In the genomic region with DNA sequence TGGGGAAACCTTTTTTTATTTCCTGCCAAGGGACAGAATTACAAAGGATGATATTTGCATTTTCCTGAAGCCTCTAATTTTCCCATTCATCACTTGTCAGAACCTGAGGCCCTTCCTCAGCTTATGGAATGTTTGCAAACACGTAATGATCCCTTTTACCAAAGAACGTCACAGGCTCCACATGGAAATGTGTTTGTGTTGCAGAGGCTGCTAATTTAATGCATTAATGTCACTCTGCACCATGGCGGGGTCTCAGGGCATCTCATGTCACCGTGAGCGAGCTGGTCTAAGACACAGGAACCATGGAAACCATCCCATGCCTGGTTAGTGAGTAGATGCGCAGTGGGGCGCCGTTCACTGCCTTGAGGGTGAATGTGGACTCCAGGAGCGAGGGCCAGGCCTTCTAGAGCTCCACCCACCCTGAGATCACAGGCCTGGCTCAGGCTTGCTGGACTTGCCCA, we compare ENCODE assay signal across 27 cellular contexts.
DNase-seq lines count a peak whose midpoint lies in the region; ATAC-seq and TF ChIP-seq lines count a peak whose summit lies in the region.
"Had no signal": no experiment of that assay in that cellular context is flagged by ENCODE, and none has a peak within 500 bp of the region (broad histone marks: within the 10 kb centered on the region; RNA-seq: fewer than 3 reads in every experiment).

No MANE protein-coding gene starts in this region.

- RAD21 ChIA-PET in HCT116 (lab: Charles Lee; ENCODE audit: low non-redundant PET in 1 of 2, low total read pairs in 2 of 2, uncharacterized antibody in 2 of 2, unreplicated experiment in 2 of 2) = no interaction called here

- TF ChIP-seq RAD21 in HCT116 (IDR thresholded peaks at IDR 0.05; ENCODE audit: low read depth) = no peak

- H3K27me3 ChIP-seq in HCT116 (ENCODE audit: insufficient read depth, low read length) = no peaks in the 10 kb centered on the region
- no peaks in the 10 kb centered on the region for H3K27me3 ChIP-seq in adrenal gland
- H3K27me3 ChIP-seq: colonic mucosa, SJCRH30, tibial nerve had no signal

- H3K9me3 ChIP-seq in HCT116 (ENCODE audit: control insufficient read depth in 1 of 2, insufficient read depth in 1 of 2, low read depth in 1 of 2, low read length in 2 of 2) = no peaks in the 10 kb centered on the region
- H3K9me3 ChIP-seq in adrenal gland (replicated peaks in 1 of 3) = no peaks in the 10 kb centered on the region
- H3K9me3 ChIP-seq: colonic mucosa, SJCRH30, tibial nerve had no signal

- no peaks in the 10 kb centered on the region for H3K9me2 ChIP-seq in HCT116 (ENCODE audit: insufficient read depth)

- WGBS in adrenal gland, 4 donors = 93 to 100% (median 95%) methylated on average over 2 to 9 of the region's 9 CpGs

- no peak for ATAC-seq in HCT116
- ATAC-seq in WTC11 = peak; percentile 6; the same call in 1 of the 2 replicates
- no peak for ATAC-seq in GM18870 (IDR thresholded peaks at IDR 0.05; ENCODE audit: unreplicated experiment)
- ATAC-seq: CD8-positive, alpha-beta T cell; T-cell had no signal

- no peak for DNase-seq in Calu3
- DNase-seq in HCT116 (ENCODE audit: low read depth, low spot score) = no peak
- DNase-seq in WTC11 (ENCODE audit: low spot score) = no peak
- DNase-seq in nephron progenitor cell = no peak
- DNase-seq in pons (ENCODE audit: low spot score) = no peak
- no peak for DNase-seq in adrenal gland
- no peak for DNase-seq in amygdala (lab: John Stamatoyannopoulos, UW)
- DNase-seq: ACHN; activated CD4-positive, alpha-beta T cell treated with anti-CD3 and anti-CD28 coated beads, Interleukin-2, amount 50 U/mL, for 1 hour; activated gamma-delta T cell; activated naive CD8-positive, alpha-beta T cell treated with anti-CD3 and anti-CD28 coated beads, Interleukin-2, amount 10 ng/mL, durations not matched to agents 7 days and 5 days; activated T-cell treated with anti-CD3 and anti-CD28 coated beads, Interleukin-2, amount 50 U/mL, for 24 hours; CD8-positive, alpha-beta T cell; colonic mucosa; effector memory CD4-positive, alpha-beta T cell; H9; hippocampal formation; mammary epithelial cell; NCI-H187; occipital lobe; stimulated activated CD4-positive, alpha-beta T cell treated with anti-CD3 and anti-CD28 coated beads, Interleukin-15, amount 100 ng/mL, for 24 hours; stimulated activated CD4-positive, alpha-beta T cell treated with anti-CD3 and anti-CD28 coated beads, Interleukin-4, amount 100 ng/mL, for 4 hours; T-cell had no signal

- H3K4me1 Mint-ChIP-seq in Calu3 (ENCODE audit: low read depth, unreplicated experiment) = peaks cover 59% of the 10 kb centered on the region
- H3K4me1 Mint-ChIP-seq in WTC11 = peaks cover 54% of the 10 kb centered on the region
- peaks cover 77% of the 10 kb centered on the region for H3K4me1 Mint-ChIP-seq in nephron progenitor cell
- H3K4me1 Mint-ChIP-seq: activated naive CD8-positive, alpha-beta T cell treated with anti-CD3 and anti-CD28 coated beads, Interleukin-2, amount 10 ng/mL, durations not matched to agents 7 days and 5 days; T-cell had no signal

- H3K27ac Mint-ChIP-seq in Calu3 (ENCODE audit: unreplicated experiment) (peak overlapping the region; percentile 99), WTC11 (no peak overlapping the region; the same call in 1 of the 2 replicates), nephron progenitor cell (peak overlapping the region; percentile 76)
- H3K27ac Mint-ChIP-seq: activated naive CD8-positive, alpha-beta T cell treated with anti-CD3 and anti-CD28 coated beads, Interleukin-2, amount 10 ng/mL, durations not matched to agents 7 days and 5 days; activated T-cell treated with anti-CD3 and anti-CD28 coated beads, Interleukin-2, amount 50 U/mL, for 24 hours; B cell; CD8-positive, alpha-beta T cell; T-cell had no signal

- POLR2A ChIA-PET in HCT116 (lab: Charles Lee) = no interaction called here
- POLR2A ChIA-PET in WTC11 (lab: Charles Lee) = interaction anchor here (0.8 kb wide), 1 partner anchor 93 kb away, joined by 3 read pairs; no protein-coding TSS in a partner anchor

- CTCF ChIA-PET in Calu3 (lab: Charles Lee) (interaction anchor here (1.2 to 1.7 kb wide), 2 partner anchors 21 to 162 kb away, joined by 4 read pairs; no protein-coding TSS in a partner anchor), HCT116 (lab: Charles Lee) (no interaction called here), WTC11 (lab: Charles Lee) (interaction anchor here (1.0 kb wide), 1 partner anchor 649 kb away, joined by 3 read pairs; no protein-coding TSS in a partner anchor)

- H3K9ac ChIP-seq in HCT116 (ENCODE audit: low read length) = no peak overlapping the region

- H3K36me3 ChIP-seq in HCT116 (ENCODE audit: control insufficient read depth in 1 of 2, insufficient read depth in 2 of 2, low read length in 2 of 2) = no peaks in the 10 kb centered on the region
- H3K36me3 ChIP-seq in adrenal gland (replicated peaks in 1 of 2) = no peaks in the 10 kb centered on the region
- H3K36me3 ChIP-seq: colonic mucosa, SJCRH30, tibial nerve had no signal

- H2AFZ ChIP-seq in HCT116 (ENCODE audit: low read depth, low read length, poor library complexity, severe bottlenecking) = no peak overlapping the region

- H3K4me1 ChIP-seq in HCT116 (ENCODE audit: control insufficient read depth in 1 of 2, insufficient read depth in 2 of 2, low read length in 2 of 2) = peaks cover 25 to 59% of the 10 kb centered on the region in 2 experiments
- no peaks in the 10 kb centered on the region for H3K4me1 ChIP-seq in adrenal gland (replicated peaks in 1 of 2)
- H3K4me1 ChIP-seq: colonic mucosa had no signal

- no peak for TF ChIP-seq POLR2A in HCT116 (IDR thresholded peaks at IDR 0.05; ENCODE audit: borderline replicate concordance, extremely low read depth, insufficient read depth, insufficient read length)
- TF ChIP-seq POLR2A in adrenal gland (IDR thresholded peaks at IDR 0.05) = no peak

- H3K9me3 Mint-ChIP-seq in Calu3 (ENCODE audit: low read depth, unreplicated experiment) = no peaks in the 10 kb centered on the region
- no peaks in the 10 kb centered on the region for H3K9me3 Mint-ChIP-seq in WTC11
- no peaks in the 10 kb centered on the region for H3K9me3 Mint-ChIP-seq in nephron progenitor cell
- H3K9me3 Mint-ChIP-seq: activated naive CD8-positive, alpha-beta T cell treated with anti-CD3 and anti-CD28 coated beads, Interleukin-2, amount 10 ng/mL, durations not matched to agents 7 days and 5 days; activated T-cell treated with anti-CD3 and anti-CD28 coated beads, Interleukin-2, amount 50 U/mL, for 24 hours; CD8-positive, alpha-beta T cell; H9; T-cell had no signal

- intact Hi-C loops in Calu3 (cut with micrococcal nuclease; ENCODE audit: unreplicated experiment) = loop anchor here (5.0 to 10.0 kb wide), 3 partner anchors 91 to 316 kb away; a partner anchor contains a TSS
- intact Hi-C loops in HCT116 (cut with micrococcal nuclease) = no loop called here
- intact Hi-C loops in adrenal gland (cut with DNase I) = no loop called here

- H3K27ac ChIP-seq in HCT116 (ENCODE audit: low read depth, low read length) (peak overlapping the region; percentile 53), adrenal gland (no peak overlapping the region)
- H3K27ac ChIP-seq: colonic mucosa, tibial nerve had no signal

- H3K4me2 ChIP-seq in HCT116 (ENCODE audit: low read length) = peak overlapping the region; percentile 83

- TF ChIP-seq CTCF in Calu3 (IDR thresholded peaks at IDR 0.05; ENCODE audit: unreplicated experiment) (no peak), HCT116 (IDR thresholded peaks at IDR 0.05 in 2 of 3, conservative IDR thresholded peaks at IDR 0.05 in 1 of 3; ENCODE audit: borderline replicate concordance in 1 of 3, insufficient read depth in 1 of 3, low read depth in 2 of 3, low read length in 2 of 3) (no peak), WTC11 (IDR thresholded peaks at IDR 0.05) (no peak), nephron progenitor cell (IDR thresholded peaks at IDR 0.05) (no peak), adrenal gland (IDR thresholded peaks at IDR 0.05) (no peak)

- H3K27me3 Mint-ChIP-seq in Calu3 (ENCODE audit: unreplicated experiment) (no peaks in the 10 kb centered on the region), WTC11 (ENCODE audit: low read depth) (peaks cover 6% of the 10 kb centered on the region), nephron progenitor cell (ENCODE audit: low read depth, poor library complexity) (peaks cover 12% of the 10 kb centered on the region)
- H3K27me3 Mint-ChIP-seq: B cell had no signal

- H3K4me3 Mint-ChIP-seq in Calu3 (ENCODE audit: low read depth, unreplicated experiment) (no peak overlapping the region), WTC11 (no peak overlapping the region), nephron progenitor cell (peak overlapping the region; percentile 21)
- H3K4me3 Mint-ChIP-seq: activated naive CD8-positive, alpha-beta T cell treated with anti-CD3 and anti-CD28 coated beads, Interleukin-2, amount 10 ng/mL, durations not matched to agents 7 days and 5 days; activated T-cell treated with anti-CD3 and anti-CD28 coated beads, Interleukin-2, amount 50 U/mL, for 24 hours; B cell; CD8-positive, alpha-beta T cell; T-cell had no signal

- H3K36me3 Mint-ChIP-seq in Calu3 (ENCODE audit: insufficient read depth, unreplicated experiment) (peaks cover 17% of the 10 kb centered on the region), WTC11 (no peaks in the 10 kb centered on the region), nephron progenitor cell (ENCODE audit: low read depth) (no peaks in the 10 kb centered on the region)
- H3K36me3 Mint-ChIP-seq: activated naive CD8-positive, alpha-beta T cell treated with anti-CD3 and anti-CD28 coated beads, Interleukin-2, amount 10 ng/mL, durations not matched to agents 7 days and 5 days; CD8-positive, alpha-beta T cell; T-cell had no signal

- H3K4me3 ChIP-seq in HCT116 (replicated peaks in 1 of 2; ENCODE audit: low read depth in 1 of 2, low read length in 2 of 2) = no peak overlapping the region
- no peak overlapping the region for H3K4me3 ChIP-seq in adrenal gland
- H3K4me3 ChIP-seq: colonic mucosa, SJCRH30, tibial nerve had no signal

- H3K79me2 ChIP-seq in HCT116 (ENCODE audit: insufficient read depth, low read length) = no peaks in the 10 kb centered on the region

- BruUV-seq in Calu3 (replicated peaks; lab: Mats Ljungman, UMichigan) = no TSS peak
- BruUV-seq in HCT116 (replicated peaks; lab: Mats Ljungman, UMichigan) = no TSS peak

- no peaks in the 10 kb centered on the region for H4K20me1 ChIP-seq in HCT116 (ENCODE audit: insufficient read depth)

TF ChIP-seq in HCT116, 20 proteins besides CTCF, POLR2A, EP300 and RAD21 (continues in another document):
- TF ChIP-seq, protein P1, sequence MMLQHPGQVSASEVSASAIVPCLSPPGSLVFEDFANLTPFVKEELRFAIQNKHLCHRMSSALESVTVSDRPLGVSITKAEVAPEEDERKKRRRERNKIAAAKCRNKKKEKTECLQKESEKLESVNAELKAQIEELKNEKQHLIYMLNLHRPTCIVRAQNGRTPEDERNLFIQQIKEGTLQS (IDR thresholded peaks at IDR 0.05) = no peak
- no peak for TF ChIP-seq POLR2AphosphoS5 (IDR thresholded peaks at IDR 0.05; ENCODE audit: low read depth, low read length)
